Comparison of ENCODE assay signal across 1 cellular context in the genomic region with DNA sequence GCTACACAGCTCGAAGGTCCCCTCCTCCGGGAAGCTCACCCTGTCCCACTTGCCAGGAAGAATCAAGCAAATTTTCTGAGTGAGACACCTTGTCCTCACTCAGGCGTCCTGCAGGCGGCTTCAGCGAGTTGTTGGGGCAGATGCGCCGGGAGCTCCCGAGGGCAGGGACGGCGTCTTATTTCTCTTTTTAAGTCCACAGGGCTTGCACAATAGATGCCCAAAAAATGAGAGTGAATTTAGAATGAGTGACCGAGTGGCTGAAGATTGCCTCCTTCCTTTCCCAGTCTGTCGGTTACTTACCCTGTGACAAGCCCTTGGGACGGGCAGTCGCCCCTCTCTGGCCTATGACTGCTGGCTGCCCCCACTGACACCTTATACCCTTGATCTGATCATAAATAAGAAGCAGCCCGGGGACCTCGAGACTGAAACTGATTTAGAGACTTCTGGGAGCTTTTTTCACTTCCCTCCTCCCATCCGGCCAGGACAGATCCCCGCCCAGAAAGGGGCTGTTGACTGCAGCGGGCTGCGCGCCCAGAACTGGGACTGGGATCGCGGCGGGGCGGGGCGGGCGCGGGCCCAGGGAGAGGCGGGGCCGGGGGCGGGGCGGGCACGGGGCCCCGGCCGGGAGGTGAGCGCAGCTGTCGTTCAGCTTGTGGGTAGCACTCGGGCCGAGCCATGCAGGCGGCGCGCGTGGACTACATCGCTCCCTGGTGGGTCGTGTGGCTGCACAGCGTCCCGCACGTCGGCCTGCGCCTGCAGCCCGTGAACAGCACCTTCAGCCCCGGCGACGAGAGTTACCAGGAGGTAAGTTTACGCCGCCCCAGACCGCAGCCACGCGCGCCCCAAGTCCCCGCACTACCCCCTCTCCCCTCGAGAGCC.
TF ChIP-seq lines count a peak whose summit lies in the region.

A gene with protein sequence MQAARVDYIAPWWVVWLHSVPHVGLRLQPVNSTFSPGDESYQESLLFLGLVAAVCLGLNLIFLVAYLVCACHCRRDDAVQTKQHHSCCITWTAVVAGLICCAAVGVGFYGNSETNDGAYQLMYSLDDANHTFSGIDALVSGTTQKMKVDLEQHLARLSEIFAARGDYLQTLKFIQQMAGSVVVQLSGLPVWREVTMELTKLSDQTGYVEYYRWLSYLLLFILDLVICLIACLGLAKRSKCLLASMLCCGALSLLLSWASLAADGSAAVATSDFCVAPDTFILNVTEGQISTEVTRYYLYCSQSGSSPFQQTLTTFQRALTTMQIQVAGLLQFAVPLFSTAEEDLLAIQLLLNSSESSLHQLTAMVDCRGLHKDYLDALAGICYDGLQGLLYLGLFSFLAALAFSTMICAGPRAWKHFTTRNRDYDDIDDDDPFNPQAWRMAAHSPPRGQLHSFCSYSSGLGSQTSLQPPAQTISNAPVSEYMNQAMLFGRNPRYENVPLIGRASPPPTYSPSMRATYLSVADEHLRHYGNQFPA (plus strand): TSS at position 659 of the 879 bp plus-strand sequence. CDS start 17 bp downstream, at position 676.

TF ChIP-seq in HEK293, 187 proteins besides CTCF, POLR2A, EP300 and RAD21 (continued from another document and continues in another):
- TF ChIP-seq ZBTB26 (tag by site-specific recombination; optimal IDR thresholded peaks at IDR 0.05): peak; percentile 49
- TF ChIP-seq ZNF223 (tag by site-specific recombination; IDR thresholded peaks at IDR 0.05): no peak
- TF ChIP-seq GLI2 (tag by site-specific recombination; IDR thresholded peaks at IDR 0.05; ENCODE audit: borderline replicate concordance, low read depth): no peak
- TF ChIP-seq ZNF670 (tag by site-specific recombination; IDR thresholded peaks at IDR 0.05; ENCODE audit: low read depth): no peak
- TF ChIP-seq ZIC2 (tag by site-specific recombination; IDR thresholded peaks at IDR 0.05): no peak
- TF ChIP-seq ZNF473 (tag by site-specific recombination; IDR thresholded peaks at IDR 0.05): no peak
- no peak for TF ChIP-seq ZNF777 (tag by site-specific recombination; IDR thresholded peaks at IDR 0.05; ENCODE audit: borderline replicate concordance)
- TF ChIP-seq ZNF221 (tag by site-specific recombination; IDR thresholded peaks at IDR 0.05; ENCODE audit: borderline replicate concordance): no peak
- TF ChIP-seq ZNF529 (tag by site-specific recombination; IDR thresholded peaks at IDR 0.05; ENCODE audit: insufficient replicate concordance): no peak
- no peak for TF ChIP-seq MZF1 (tag by site-specific recombination; IDR thresholded peaks at IDR 0.05; ENCODE audit: borderline replicate concordance)
- peak; percentile 61 for TF ChIP-seq PATZ1 (tag by site-specific recombination; IDR thresholded peaks at IDR 0.05)
- TF ChIP-seq HIC1 (tag by site-specific recombination; IDR thresholded peaks at IDR 0.05): no peak
- TF ChIP-seq, protein P1, sequence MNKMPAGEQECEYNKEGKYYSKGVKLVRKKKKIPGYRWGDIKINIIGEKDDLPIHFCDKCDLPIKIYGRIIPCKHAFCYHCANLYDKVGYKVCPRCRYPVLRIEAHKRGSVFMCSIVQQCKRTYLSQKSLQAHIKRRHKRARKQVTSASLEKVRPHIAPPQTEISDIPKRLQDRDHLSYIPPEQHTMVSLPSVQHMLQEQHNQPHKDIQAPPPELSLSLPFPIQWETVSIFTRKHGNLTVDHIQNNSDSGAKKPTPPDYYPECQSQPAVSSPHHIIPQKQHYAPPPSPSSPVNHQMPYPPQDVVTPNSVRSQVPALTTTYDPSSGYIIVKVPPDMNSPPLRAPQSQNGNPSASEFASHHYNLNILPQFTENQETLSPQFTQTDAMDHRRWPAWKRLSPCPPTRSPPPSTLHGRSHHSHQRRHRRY (tag by site-specific recombination; IDR thresholded peaks at IDR 0.05): no peak
- no peak for TF ChIP-seq ZNF155 (tag by site-specific recombination; IDR thresholded peaks at IDR 0.05)
- no peak for TF ChIP-seq ZNF138 (tag by site-specific recombination; IDR thresholded peaks at IDR 0.05; ENCODE audit: borderline replicate concordance)
- TF ChIP-seq ZNF558 (tag by site-specific recombination; IDR thresholded peaks at IDR 0.05): no peak
- TF ChIP-seq ZNF248 (tag by site-specific recombination; IDR thresholded peaks at IDR 0.05): no peak
- TF ChIP-seq ZSCAN4 (tag by site-specific recombination; IDR thresholded peaks at IDR 0.05): no peak
- TF ChIP-seq YY2 (tag by site-specific recombination; IDR thresholded peaks at IDR 0.05): no peak
- peak; percentile 64; the same call in 1 of the 2 replicates for TF ChIP-seq ZNF76 (tag by site-specific recombination; IDR thresholded peaks at IDR 0.05; ENCODE audit: borderline replicate concordance, low read depth)
- TF ChIP-seq ZNF747 (tag by site-specific recombination; IDR thresholded peaks at IDR 0.05): no peak
- no peak for TF ChIP-seq ZNF140 (tag by site-specific recombination; IDR thresholded peaks at IDR 0.05)
- no peak for TF ChIP-seq ZNF426 (tag by site-specific recombination; IDR thresholded peaks at IDR 0.05)
- TF ChIP-seq PRDM1 (tag by site-specific recombination; IDR thresholded peaks at IDR 0.05): peak; percentile 64
- TF ChIP-seq ZNF530 (tag by site-specific recombination; IDR thresholded peaks at IDR 0.05; ENCODE audit: low read depth): no peak
- TF ChIP-seq ZNF610 (tag by site-specific recombination; IDR thresholded peaks at IDR 0.05; ENCODE audit: borderline replicate concordance): no peak
- TF ChIP-seq, protein P2, sequence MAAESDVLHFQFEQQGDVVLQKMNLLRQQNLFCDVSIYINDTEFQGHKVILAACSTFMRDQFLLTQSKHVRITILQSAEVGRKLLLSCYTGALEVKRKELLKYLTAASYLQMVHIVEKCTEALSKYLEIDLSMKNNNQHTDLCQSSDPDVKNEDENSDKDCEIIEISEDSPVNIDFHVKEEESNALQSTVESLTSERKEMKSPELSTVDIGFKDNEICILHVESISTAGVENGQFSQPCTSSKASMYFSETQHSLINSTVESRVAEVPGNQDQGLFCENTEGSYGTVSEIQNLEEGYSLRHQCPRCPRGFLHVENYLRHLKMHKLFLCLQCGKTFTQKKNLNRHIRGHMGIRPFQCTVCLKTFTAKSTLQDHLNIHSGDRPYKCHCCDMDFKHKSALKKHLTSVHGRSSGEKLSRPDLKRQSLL (tag by site-specific recombination; IDR thresholded peaks at IDR 0.05): no peak
- no peak for TF ChIP-seq ZNF660 (tag by site-specific recombination; IDR thresholded peaks at IDR 0.05)
- no peak for TF ChIP-seq ZNF404 (tag by site-specific recombination; IDR thresholded peaks at IDR 0.05)
- no peak for TF ChIP-seq ZBTB1 (tag by site-specific recombination; IDR thresholded peaks at IDR 0.05)
- TF ChIP-seq, protein P3, sequence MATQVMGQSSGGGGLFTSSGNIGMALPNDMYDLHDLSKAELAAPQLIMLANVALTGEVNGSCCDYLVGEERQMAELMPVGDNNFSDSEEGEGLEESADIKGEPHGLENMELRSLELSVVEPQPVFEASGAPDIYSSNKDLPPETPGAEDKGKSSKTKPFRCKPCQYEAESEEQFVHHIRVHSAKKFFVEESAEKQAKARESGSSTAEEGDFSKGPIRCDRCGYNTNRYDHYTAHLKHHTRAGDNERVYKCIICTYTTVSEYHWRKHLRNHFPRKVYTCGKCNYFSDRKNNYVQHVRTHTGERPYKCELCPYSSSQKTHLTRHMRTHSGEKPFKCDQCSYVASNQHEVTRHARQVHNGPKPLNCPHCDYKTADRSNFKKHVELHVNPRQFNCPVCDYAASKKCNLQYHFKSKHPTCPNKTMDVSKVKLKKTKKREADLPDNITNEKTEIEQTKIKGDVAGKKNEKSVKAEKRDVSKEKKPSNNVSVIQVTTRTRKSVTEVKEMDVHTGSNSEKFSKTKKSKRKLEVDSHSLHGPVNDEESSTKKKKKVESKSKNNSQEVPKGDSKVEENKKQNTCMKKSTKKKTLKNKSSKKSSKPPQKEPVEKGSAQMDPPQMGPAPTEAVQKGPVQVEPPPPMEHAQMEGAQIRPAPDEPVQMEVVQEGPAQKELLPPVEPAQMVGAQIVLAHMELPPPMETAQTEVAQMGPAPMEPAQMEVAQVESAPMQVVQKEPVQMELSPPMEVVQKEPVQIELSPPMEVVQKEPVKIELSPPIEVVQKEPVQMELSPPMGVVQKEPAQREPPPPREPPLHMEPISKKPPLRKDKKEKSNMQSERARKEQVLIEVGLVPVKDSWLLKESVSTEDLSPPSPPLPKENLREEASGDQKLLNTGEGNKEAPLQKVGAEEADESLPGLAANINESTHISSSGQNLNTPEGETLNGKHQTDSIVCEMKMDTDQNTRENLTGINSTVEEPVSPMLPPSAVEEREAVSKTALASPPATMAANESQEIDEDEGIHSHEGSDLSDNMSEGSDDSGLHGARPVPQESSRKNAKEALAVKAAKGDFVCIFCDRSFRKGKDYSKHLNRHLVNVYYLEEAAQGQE (tag by site-specific recombination; IDR thresholded peaks at IDR 0.05): no peak
- no peak for TF ChIP-seq ZNF776 (tag by site-specific recombination; IDR thresholded peaks at IDR 0.05; ENCODE audit: borderline replicate concordance)
- TF ChIP-seq ZNF391 (tag by site-specific recombination; IDR thresholded peaks at IDR 0.05; ENCODE audit: borderline replicate concordance, low read depth): no peak
- TF ChIP-seq SP3 (tag by site-specific recombination; IDR thresholded peaks at IDR 0.05): peak; percentile 88
- TF ChIP-seq ZNF514 (tag by site-specific recombination; IDR thresholded peaks at IDR 0.05): no peak
- TF ChIP-seq ZNF501 (tag by site-specific recombination; IDR thresholded peaks at IDR 0.05): no peak
- no peak for TF ChIP-seq ZNF146 (tag by site-specific recombination; IDR thresholded peaks at IDR 0.05)
- no peak for TF ChIP-seq KLF10 (tag by site-specific recombination; IDR thresholded peaks at IDR 0.05)
- TF ChIP-seq ZNF792 (tag by site-specific recombination; IDR thresholded peaks at IDR 0.05): no peak
